In genomic region chr1:25476186-25477097, GRCh38 we compare ENCODE assay signal across 1 cellular context.
TF ChIP-seq lines count a peak whose summit lies in the region.

No MANE protein-coding gene starts in this region.

TF ChIP-seq in K562, 482 proteins besides CTCF, POLR2A, EP300 and RAD21 (continued from another document and continues in another):
- TF ChIP-seq ATF4 (CRISPR knock-in tag; IDR thresholded peaks at IDR 0.05) (no peak), EGR1 (conservative IDR thresholded peaks at IDR 0.05) (no peak), PHF21A (IDR thresholded peaks at IDR 0.05; ENCODE audit: borderline replicate concordance, low read depth) (0 out of 2 replicates have a peak, but pooled peaks have one; percentile 49), ZNF639 (CRISPR knock-in tag; conservative IDR thresholded peaks at IDR 0.05 in 1 of 2, IDR thresholded peaks at IDR 0.05 in 1 of 2) (no peak; a peak in 1 of 4 replicates), TRIM28 (IDR thresholded peaks at IDR 0.05) (no peak), HDGF (IDR thresholded peaks at IDR 0.05) (no peak), SRSF9 (IDR thresholded peaks at IDR 0.05; ENCODE audit: borderline replicate concordance, low read depth, low read length) (no peak), ZNF717 (CRISPR knock-in tag; IDR thresholded peaks at IDR 0.05) (no peak), CBFA2T3 (IDR thresholded peaks at IDR 0.05) (peak; percentile 67), YBX1 (IDR thresholded peaks at IDR 0.05) (no peak), ZNF707 (CRISPR knock-in tag; conservative IDR thresholded peaks at IDR 0.05) (no peak), GABPB2 (CRISPR knock-in tag; conservative IDR thresholded peaks at IDR 0.05) (no peak), SP1 (CRISPR knock-in tag; IDR thresholded peaks at IDR 0.05) (0 out of 2 replicates have a peak, but pooled peaks have one; percentile 31), SREBF2 (CRISPR knock-in tag; IDR thresholded peaks at IDR 0.05) (no peak), BRD9 (IDR thresholded peaks at IDR 0.05; ENCODE audit: low read depth, partially characterized antibody) (no peak), SAFB (IDR thresholded peaks at IDR 0.05; ENCODE audit: borderline replicate concordance, low read depth, low read length) (no peak), HDAC1 (IDR thresholded peaks at IDR 0.05) (no peak), FUS (optimal IDR thresholded peaks at IDR 0.05; ENCODE audit: low read depth, low read length) (no peak), ETV5 (CRISPR knock-in tag; IDR thresholded peaks at IDR 0.05; ENCODE audit: low read depth) (no peak), ZNF444 (CRISPR knock-in tag; IDR thresholded peaks at IDR 0.05) (no peak), ZNF79 (CRISPR knock-in tag; IDR thresholded peaks at IDR 0.05; ENCODE audit: low read depth) (no peak), TCF15 (CRISPR knock-in tag; IDR thresholded peaks at IDR 0.05) (no peak), ZNF280B (CRISPR knock-in tag; IDR thresholded peaks at IDR 0.05) (no peak), TSC22D4 (tag; IDR thresholded peaks at IDR 0.05) (no peak), COPS2 (conservative IDR thresholded peaks at IDR 0.05) (no peak), ZNF24 (IDR thresholded peaks at IDR 0.05) (no peak), TAF9B (IDR thresholded peaks at IDR 0.05; ENCODE audit: partially characterized antibody) (no peak), E2F5 (CRISPR knock-in tag; IDR thresholded peaks at IDR 0.05) (no peak), KDM4B (IDR thresholded peaks at IDR 0.05; ENCODE audit: borderline replicate concordance in 2 of 2, low read depth in 1 of 2) (no peak), FOS (IDR thresholded peaks at IDR 0.05; ENCODE audit: extremely low read depth, insufficient read length) (no peak), CREB5 (CRISPR knock-in tag; IDR thresholded peaks at IDR 0.05) (no peak), ZNF212 (CRISPR knock-in tag; IDR thresholded peaks at IDR 0.05) (no peak), NCOA1 (IDR thresholded peaks at IDR 0.05; ENCODE audit: low read depth) (no peak), STAG1 (CRISPR knock-in tag; IDR thresholded peaks at IDR 0.05; ENCODE audit: borderline replicate concordance) (no peak), NR3C1 (CRISPR knock-in tag; IDR thresholded peaks at IDR 0.05) (no peak), STAT5A (IDR thresholded peaks at IDR 0.05; ENCODE audit: borderline replicate concordance, low read length) (0 out of 2 replicates have a peak, but pooled peaks have one; percentile 4), NR1H2 (CRISPR knock-in tag; IDR thresholded peaks at IDR 0.05) (no peak), TCF3 (CRISPR knock-in tag; IDR thresholded peaks at IDR 0.05) (peak; percentile 39; the same call in 1 of the 2 replicates), FOXM1 (IDR thresholded peaks at IDR 0.05; ENCODE audit: low read depth) (no peak), FOXM1 (CRISPR knock-in tag; IDR thresholded peaks at IDR 0.05; ENCODE audit: low read depth) (no peak), MAFG (tag; conservative IDR thresholded peaks at IDR 0.05) (no peak), ZNF512 (tag; IDR thresholded peaks at IDR 0.05) (no peak), SP2 (IDR thresholded peaks at IDR 0.05; ENCODE audit: extremely low read depth, low read depth, low read length, poor library complexity, severe bottlenecking) (no peak), CBFA2T2 (conservative IDR thresholded peaks at IDR 0.05) (peak; percentile 38; the same call in 1 of the 2 replicates), GATAD2A (IDR thresholded peaks at IDR 0.05) (no peak), L3MBTL2 (IDR thresholded peaks at IDR 0.05) (no peak)
- TF ChIP-seq, protein P1, sequence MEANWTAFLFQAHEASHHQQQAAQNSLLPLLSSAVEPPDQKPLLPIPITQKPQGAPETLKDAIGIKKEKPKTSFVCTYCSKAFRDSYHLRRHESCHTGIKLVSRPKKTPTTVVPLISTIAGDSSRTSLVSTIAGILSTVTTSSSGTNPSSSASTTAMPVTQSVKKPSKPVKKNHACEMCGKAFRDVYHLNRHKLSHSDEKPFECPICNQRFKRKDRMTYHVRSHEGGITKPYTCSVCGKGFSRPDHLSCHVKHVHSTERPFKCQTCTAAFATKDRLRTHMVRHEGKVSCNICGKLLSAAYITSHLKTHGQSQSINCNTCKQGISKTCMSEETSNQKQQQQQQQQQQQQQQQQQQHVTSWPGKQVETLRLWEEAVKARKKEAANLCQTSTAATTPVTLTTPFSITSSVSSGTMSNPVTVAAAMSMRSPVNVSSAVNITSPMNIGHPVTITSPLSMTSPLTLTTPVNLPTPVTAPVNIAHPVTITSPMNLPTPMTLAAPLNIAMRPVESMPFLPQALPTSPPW (CRISPR knock-in tag; IDR thresholded peaks at IDR 0.05), result no peak
- TF ChIP-seq, protein P2, sequence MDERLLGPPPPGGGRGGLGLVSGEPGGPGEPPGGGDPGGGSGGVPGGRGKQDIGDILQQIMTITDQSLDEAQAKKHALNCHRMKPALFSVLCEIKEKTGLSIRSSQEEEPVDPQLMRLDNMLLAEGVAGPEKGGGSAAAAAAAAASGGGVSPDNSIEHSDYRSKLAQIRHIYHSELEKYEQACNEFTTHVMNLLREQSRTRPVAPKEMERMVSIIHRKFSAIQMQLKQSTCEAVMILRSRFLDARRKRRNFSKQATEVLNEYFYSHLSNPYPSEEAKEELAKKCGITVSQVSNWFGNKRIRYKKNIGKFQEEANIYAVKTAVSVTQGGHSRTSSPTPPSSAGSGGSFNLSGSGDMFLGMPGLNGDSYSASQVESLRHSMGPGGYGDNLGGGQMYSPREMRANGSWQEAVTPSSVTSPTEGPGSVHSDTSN (CRISPR knock-in tag; IDR thresholded peaks at IDR 0.05; ENCODE audit: low read depth), result no peak
- TF ChIP-seq, protein P2 (tag; conservative IDR thresholded peaks at IDR 0.05; ENCODE audit: low read depth), result peak; percentile 97
- TF ChIP-seq, protein P3, sequence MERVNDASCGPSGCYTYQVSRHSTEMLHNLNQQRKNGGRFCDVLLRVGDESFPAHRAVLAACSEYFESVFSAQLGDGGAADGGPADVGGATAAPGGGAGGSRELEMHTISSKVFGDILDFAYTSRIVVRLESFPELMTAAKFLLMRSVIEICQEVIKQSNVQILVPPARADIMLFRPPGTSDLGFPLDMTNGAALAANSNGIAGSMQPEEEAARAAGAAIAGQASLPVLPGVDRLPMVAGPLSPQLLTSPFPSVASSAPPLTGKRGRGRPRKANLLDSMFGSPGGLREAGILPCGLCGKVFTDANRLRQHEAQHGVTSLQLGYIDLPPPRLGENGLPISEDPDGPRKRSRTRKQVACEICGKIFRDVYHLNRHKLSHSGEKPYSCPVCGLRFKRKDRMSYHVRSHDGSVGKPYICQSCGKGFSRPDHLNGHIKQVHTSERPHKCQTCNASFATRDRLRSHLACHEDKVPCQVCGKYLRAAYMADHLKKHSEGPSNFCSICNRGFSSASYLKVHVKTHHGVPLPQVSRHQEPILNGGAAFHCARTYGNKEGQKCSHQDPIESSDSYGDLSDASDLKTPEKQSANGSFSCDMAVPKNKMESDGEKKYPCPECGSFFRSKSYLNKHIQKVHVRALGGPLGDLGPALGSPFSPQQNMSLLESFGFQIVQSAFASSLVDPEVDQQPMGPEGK (CRISPR knock-in tag; IDR thresholded peaks at IDR 0.05; ENCODE audit: borderline replicate concordance), result no peak
- TF ChIP-seq, protein P4, sequence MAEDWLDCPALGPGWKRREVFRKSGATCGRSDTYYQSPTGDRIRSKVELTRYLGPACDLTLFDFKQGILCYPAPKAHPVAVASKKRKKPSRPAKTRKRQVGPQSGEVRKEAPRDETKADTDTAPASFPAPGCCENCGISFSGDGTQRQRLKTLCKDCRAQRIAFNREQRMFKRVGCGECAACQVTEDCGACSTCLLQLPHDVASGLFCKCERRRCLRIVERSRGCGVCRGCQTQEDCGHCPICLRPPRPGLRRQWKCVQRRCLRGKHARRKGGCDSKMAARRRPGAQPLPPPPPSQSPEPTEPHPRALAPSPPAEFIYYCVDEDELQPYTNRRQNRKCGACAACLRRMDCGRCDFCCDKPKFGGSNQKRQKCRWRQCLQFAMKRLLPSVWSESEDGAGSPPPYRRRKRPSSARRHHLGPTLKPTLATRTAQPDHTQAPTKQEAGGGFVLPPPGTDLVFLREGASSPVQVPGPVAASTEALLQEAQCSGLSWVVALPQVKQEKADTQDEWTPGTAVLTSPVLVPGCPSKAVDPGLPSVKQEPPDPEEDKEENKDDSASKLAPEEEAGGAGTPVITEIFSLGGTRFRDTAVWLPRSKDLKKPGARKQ (CRISPR knock-in tag; IDR thresholded peaks at IDR 0.05), result no peak
- TF ChIP-seq, protein P5, sequence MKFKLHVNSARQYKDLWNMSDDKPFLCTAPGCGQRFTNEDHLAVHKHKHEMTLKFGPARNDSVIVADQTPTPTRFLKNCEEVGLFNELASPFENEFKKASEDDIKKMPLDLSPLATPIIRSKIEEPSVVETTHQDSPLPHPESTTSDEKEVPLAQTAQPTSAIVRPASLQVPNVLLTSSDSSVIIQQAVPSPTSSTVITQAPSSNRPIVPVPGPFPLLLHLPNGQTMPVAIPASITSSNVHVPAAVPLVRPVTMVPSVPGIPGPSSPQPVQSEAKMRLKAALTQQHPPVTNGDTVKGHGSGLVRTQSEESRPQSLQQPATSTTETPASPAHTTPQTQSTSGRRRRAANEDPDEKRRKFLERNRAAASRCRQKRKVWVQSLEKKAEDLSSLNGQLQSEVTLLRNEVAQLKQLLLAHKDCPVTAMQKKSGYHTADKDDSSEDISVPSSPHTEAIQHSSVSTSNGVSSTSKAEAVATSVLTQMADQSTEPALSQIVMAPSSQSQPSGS (CRISPR knock-in tag; IDR thresholded peaks at IDR 0.05), result no peak
